In genomic region chr12:53674977-53675700, GRCh38 we compare ENCODE assay signal across 7 cellular contexts. TPM values are rescaled to one million over a fixed set of nuclear protein-coding genes. Genes with fewer than 3 reads are reported as not detected.
A peak's percentile ranks its signal among the peaks of the same experiment; 100 is the strongest.
DNase-seq lines count a peak whose midpoint lies in the region; ATAC-seq and TF ChIP-seq lines count a peak whose summit lies in the region.

No MANE protein-coding gene starts in this region.

- DNase-seq in HAP-1 (ENCODE audit: low spot score in 2 of 2), result peak in 1 of 2 experiments; percentile 47
- no peak for DNase-seq in T-helper 17 cell
- no peak for DNase-seq in foreskin keratinocyte
- no peak for DNase-seq in COLO829 (ENCODE audit: low spot score)

- in situ Hi-C loops in HAP-1 (cut with MboI; ENCODE audit: low sequenced_read_pairs), result loop anchor here (10.0 kb wide), 1 partner anchor 130 kb away; no protein-coding TSS in a partner anchor

- H3K9me3 ChIP-seq in HAP-1, result no peaks in the 10 kb centered on the region
- no peaks in the 10 kb centered on the region for H3K9me3 ChIP-seq in T-helper 17 cell (ENCODE audit: control insufficient read depth, low read length, poor library complexity, severe bottlenecking)
- H3K9me3 ChIP-seq in skeletal muscle tissue (ENCODE audit: control insufficient read depth in 3 of 3, low read length in 3 of 3), result no peaks in the 10 kb centered on the region

- H3K4me1 ChIP-seq in HAP-1 (peaks cover 15% of the 10 kb centered on the region), foreskin keratinocyte (peaks cover 23% of the 10 kb centered on the region), skeletal muscle tissue (ENCODE audit: control insufficient read depth in 3 of 3, insufficient read depth in 3 of 3, low read length in 3 of 3) (peaks cover 25 to 42% (median 34%) of the 10 kb centered on the region in 3 donors)

- H3K27ac Mint-ChIP-seq in T-helper 17 cell, result peak overlapping the region; percentile 94

- H3K9ac ChIP-seq in skeletal muscle tissue (ENCODE audit: low read depth in 1 of 3, low read length in 3 of 3), result peak overlapping the region; percentile 88 to 98 (median 94)

- H3K27ac ChIP-seq in foreskin keratinocyte (peak overlapping the region; percentile 56), skeletal muscle tissue (ENCODE audit: low read depth, low read length) (peak overlapping the region; percentile 94)

- peaks cover 21% of the 10 kb centered on the region for H3K4me1 Mint-ChIP-seq in T-helper 17 cell

- ATAC-seq in T-helper 17 cell (no peak), foreskin keratinocyte (no peak), GM21528 (IDR thresholded peaks at IDR 0.05; ENCODE audit: low FRiP score, unreplicated experiment) (no peak), GM21717 (IDR thresholded peaks at IDR 0.05; ENCODE audit: unreplicated experiment) (no peak)

- peaks cover 6% of the 10 kb centered on the region for H3K36me3 Mint-ChIP-seq in T-helper 17 cell (ENCODE audit: low read depth)

- H3K4me3 ChIP-seq in HAP-1, result peak overlapping the region; percentile 78
- peak overlapping the region; percentile 98 to 99 (median 99) for H3K4me3 ChIP-seq in skeletal muscle tissue (ENCODE audit: low read length in 3 of 3)

- H3K36me3 ChIP-seq in HAP-1 (replicated peaks), result peaks cover 43% of the 10 kb centered on the region
- H3K36me3 ChIP-seq in skeletal muscle tissue (ENCODE audit: control insufficient read depth in 3 of 3, insufficient read depth in 3 of 3, low read length in 3 of 3), result peaks cover 15 to 23% (median 22%) of the 10 kb centered on the region in 3 donors

- H3K27me3 Mint-ChIP-seq in T-helper 17 cell, result peaks cover 25% of the 10 kb centered on the region

- H3K4me3 Mint-ChIP-seq in T-helper 17 cell, result peak overlapping the region; percentile 94

- no peak for TF ChIP-seq CTCF in foreskin keratinocyte (conservative IDR thresholded peaks at IDR 0.05)

- peaks cover 10% of the 10 kb centered on the region for H3K27me3 ChIP-seq in HAP-1 (ENCODE audit: low read depth)
- H3K27me3 ChIP-seq in foreskin keratinocyte, result no peaks in the 10 kb centered on the region
- no peaks in the 10 kb centered on the region for H3K27me3 ChIP-seq in skeletal muscle tissue (ENCODE audit: control insufficient read depth in 3 of 3, insufficient read depth in 3 of 3, low read length in 3 of 3)

RNA-seq across cellular contexts. Expression of gene ATP5MC2, which starts 0.7 kb away (rescaled TPM):
- 100 to 1,000 TPM; 211 to 232 TPM for total RNA-seq in T-helper 17 cell
- total RNA-seq in foreskin keratinocyte, result 195 and 206 TPM in 2 replicates
- 345 and 363 TPM in 2 replicates for polyA plus RNA-seq in foreskin keratinocyte
- 253 TPM for total RNA-seq in skeletal muscle tissue

RNA-seq across cellular contexts. Expression of gene ATF7, which starts 49.0 kb away (rescaled TPM):
- total RNA-seq in T-helper 17 cell, result 10 to 100 TPM; 22.7 to 25.3 TPM
- 11.4 and 13.6 TPM in 2 replicates for total RNA-seq in foreskin keratinocyte
- polyA plus RNA-seq in foreskin keratinocyte, result 8.7 and 9.9 TPM in 2 replicates
- 26.6 TPM for total RNA-seq in skeletal muscle tissue

RNA-seq across cellular contexts. Expression of gene CALCOCO1, which starts 52.1 kb away (rescaled TPM):
- total RNA-seq in T-helper 17 cell, result 100 to 1,000 TPM; 108 to 134 TPM
- 31.5 and 51.5 TPM in 2 replicates for total RNA-seq in foreskin keratinocyte
- 23.0 and 32.1 TPM in 2 replicates for polyA plus RNA-seq in foreskin keratinocyte
- 49.1 TPM for total RNA-seq in skeletal muscle tissue
